13 cellular contexts compared by ENCODE assay signal in the genomic region with DNA sequence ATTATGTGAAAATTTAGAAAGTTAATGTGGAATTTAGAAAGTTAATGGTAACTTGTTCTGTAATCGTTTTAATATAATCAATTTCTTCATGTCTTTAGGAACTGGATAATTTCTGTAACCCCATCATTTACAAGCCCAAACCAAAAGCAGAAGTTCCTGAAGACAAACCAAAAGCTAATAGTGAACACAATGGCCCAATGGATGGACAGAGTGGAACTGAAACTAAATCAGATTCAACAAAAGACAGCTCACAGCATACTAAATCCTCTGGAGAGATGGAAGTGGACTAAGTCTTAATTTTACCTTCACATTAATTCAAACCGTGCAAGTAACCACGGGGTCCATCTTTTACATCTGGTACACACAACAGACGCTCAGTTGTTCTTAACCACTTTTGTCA. TPM values are rescaled to one million over a fixed set of nuclear protein-coding genes. Genes with fewer than 3 reads are reported as not detected.
DNase-seq lines count a peak whose midpoint lies in the region; ATAC-seq and TF ChIP-seq lines count a peak whose summit lies in the region.
"Had no signal": no experiment of that assay in that cellular context is flagged by ENCODE, and none has a peak within 500 bp of the region (broad histone marks: within the 10 kb centered on the region; RNA-seq: fewer than 3 reads in every experiment).

No MANE protein-coding gene starts in this region.

- no peaks in the 10 kb centered on the region for H3K36me3 ChIP-seq in CD8-positive, alpha-beta memory T cell (ENCODE audit: insufficient read depth, low read length)

- no peak overlapping the region for H3K27ac ChIP-seq in CD8-positive, alpha-beta memory T cell (ENCODE audit: low read depth, low read length)
- H3K27ac ChIP-seq: C4-2B had no signal

- CTCF ChIA-PET in CD8-positive, alpha-beta memory T cell (lab: Charles Lee): no interaction called here

- DNase-seq in SK-MEL-5 (ENCODE audit: low read depth, low spot score) (peak; percentile 6), NCI-H1436 treated with DMSO at 0.1 percent for 48 hours (lab: John Stamatoyannopoulos, UW) (no peak), glutamatergic neuron (no peak)
- no peak for DNase-seq in CD8-positive, alpha-beta memory T cell
- no peak for DNase-seq in activated naive CD4-positive, alpha-beta T cell treated with Interleukin-2 at 50 U/mL for 16 hours
- DNase-seq: activated CD8-positive, alpha-beta T cell treated with anti-CD3 and anti-CD28 coated beads for 36 hours; kidney glomerular epithelial cell had no signal

- no peaks in the 10 kb centered on the region for H3K27me3 ChIP-seq in CD8-positive, alpha-beta memory T cell (ENCODE audit: insufficient read depth, low read length, poor library complexity, severe bottlenecking)

- TF ChIP-seq CTCF in glutamatergic neuron (IDR thresholded peaks at IDR 0.05; ENCODE audit: partially characterized antibody, unreplicated experiment): no peak

- H3K36me3 Mint-ChIP-seq in glutamatergic neuron (ENCODE audit: unreplicated experiment): no peaks in the 10 kb centered on the region
- no peaks in the 10 kb centered on the region for H3K36me3 Mint-ChIP-seq in CD8-positive, alpha-beta memory T cell

- H3K27ac Mint-ChIP-seq in glutamatergic neuron (ENCODE audit: unreplicated experiment): no peak overlapping the region
- H3K27ac Mint-ChIP-seq in CD8-positive, alpha-beta memory T cell: no peak overlapping the region
- H3K27ac Mint-ChIP-seq: activated CD8-positive, alpha-beta T cell treated with anti-CD3 and anti-CD28 coated beads for 36 hours; progenitor cell of endocrine pancreas had no signal

- H3K9me3 ChIP-seq in CD8-positive, alpha-beta memory T cell (ENCODE audit: low read length): no peaks in the 10 kb centered on the region

- no peaks in the 10 kb centered on the region for H3K4me1 ChIP-seq in CD8-positive, alpha-beta memory T cell (ENCODE audit: insufficient read depth, low read length)

- H3K27me3 Mint-ChIP-seq in glutamatergic neuron (ENCODE audit: unreplicated experiment): no peaks in the 10 kb centered on the region
- H3K27me3 Mint-ChIP-seq in CD8-positive, alpha-beta memory T cell: no peaks in the 10 kb centered on the region
- H3K27me3 Mint-ChIP-seq: progenitor cell of endocrine pancreas had no signal

- H3K4me3 ChIP-seq in CD8-positive, alpha-beta memory T cell (ENCODE audit: low read length): no peak overlapping the region

- H3K4me3 Mint-ChIP-seq in glutamatergic neuron (ENCODE audit: unreplicated experiment): no peak overlapping the region
- H3K4me3 Mint-ChIP-seq in CD8-positive, alpha-beta memory T cell: no peak overlapping the region
- H3K4me3 Mint-ChIP-seq: activated CD8-positive, alpha-beta T cell treated with anti-CD3 and anti-CD28 coated beads for 36 hours had no signal

- H3K4me1 Mint-ChIP-seq in glutamatergic neuron (ENCODE audit: low read depth, unreplicated experiment): peaks cover 2% of the 10 kb centered on the region
- no peaks in the 10 kb centered on the region for H3K4me1 Mint-ChIP-seq in CD8-positive, alpha-beta memory T cell

- in situ Hi-C loops in SK-MEL-5 (cut with HindIII; ENCODE audit: low pct_unique_long_range_greater_than_20kb, low sequenced_read_pairs): no loop called here

- POLR2A ChIA-PET in CD8-positive, alpha-beta memory T cell (lab: Charles Lee): no interaction called here

- ATAC-seq in GM18511 (IDR thresholded peaks at IDR 0.05; ENCODE audit: unreplicated experiment) (peak; percentile 72), GM21619 (IDR thresholded peaks at IDR 0.05; ENCODE audit: unreplicated experiment) (peak; percentile 71), HG03196 (IDR thresholded peaks at IDR 0.05; ENCODE audit: unreplicated experiment) (peak; percentile 72)
- ATAC-seq: activated CD8-positive, alpha-beta T cell treated with anti-CD3 and anti-CD28 coated beads for 36 hours; esophagus mucosa had no signal

- no peaks in the 10 kb centered on the region for H3K9me3 Mint-ChIP-seq in glutamatergic neuron (ENCODE audit: unreplicated experiment)
- peaks cover 0 to 2% (median 0%) of the 10 kb centered on the region in 5 donors for H3K9me3 Mint-ChIP-seq in CD8-positive, alpha-beta memory T cell
- H3K9me3 Mint-ChIP-seq: activated CD8-positive, alpha-beta T cell treated with anti-CD3 and anti-CD28 coated beads for 36 hours had no signal

RNA-seq across cellular contexts. Expression of gene PLK4, which starts 48.1 kb away (rescaled TPM):
- total RNA-seq in SK-MEL-5 (2014; rRNA removed; shearing (Covaris generic)): 11.1 and 13.7 TPM in 2 replicates
- polyA plus RNA-seq in SK-MEL-5 (2015; cell fraction: cytosol; rRNA removed): 7.2 and 15.8 TPM in 2 replicates
- 58.3 and 77.9 TPM in 2 replicates for polyA plus RNA-seq in SK-MEL-5 (2015; cell fraction: nucleus; rRNA removed)
- 5.6 TPM for total RNA-seq in glutamatergic neuron (ENCODE audit: unreplicated experiment)
- total RNA-seq in CD8-positive, alpha-beta memory T cell: 10 to 100 TPM; 29.1 to 32.6 TPM
- 1.8 TPM for polyA plus RNA-seq in CD8-positive, alpha-beta memory T cell

RNA-seq across cellular contexts. Expression of gene HSPA4L, which starts 50.5 kb away (rescaled TPM):
- 5.5 and 6.1 TPM in 2 replicates for total RNA-seq in SK-MEL-5 (2014; rRNA removed; shearing (Covaris generic))
- 4.4 and 6.4 TPM in 2 replicates for polyA plus RNA-seq in SK-MEL-5 (2015; cell fraction: cytosol; rRNA removed)
- 4.3 and 4.8 TPM in 2 replicates for polyA plus RNA-seq in SK-MEL-5 (2015; cell fraction: nucleus; rRNA removed)
- total RNA-seq in glutamatergic neuron (ENCODE audit: unreplicated experiment): 14.7 TPM
- under 1 TPM; 0.50 to 0.55 TPM for total RNA-seq in CD8-positive, alpha-beta memory T cell
- not detected for polyA plus RNA-seq in CD8-positive, alpha-beta memory T cell
